In the genomic region with DNA sequence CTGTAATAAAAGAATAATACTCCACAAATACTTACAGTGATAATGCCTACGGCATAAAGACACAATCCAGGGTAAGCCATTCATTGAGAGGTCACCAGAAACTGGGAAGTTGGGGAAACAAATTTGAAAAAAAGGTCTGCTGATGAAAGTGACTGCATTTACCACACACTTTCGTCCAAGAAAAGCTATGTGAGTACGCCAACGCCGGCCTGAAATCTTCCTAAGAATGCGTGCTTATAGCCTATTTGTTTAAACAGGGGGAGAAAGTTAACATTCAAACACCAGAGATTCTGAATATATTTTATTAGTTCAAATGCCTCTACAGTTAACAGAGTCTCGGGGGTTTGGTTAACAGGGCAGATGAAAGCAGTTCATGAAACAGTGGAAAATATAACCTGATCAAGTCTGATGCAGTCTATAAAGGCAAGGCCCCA, we compare ENCODE assay signal across 1 cellular context.
TF ChIP-seq lines count a peak whose summit lies in the region.

No MANE protein-coding gene starts in this region.

TF ChIP-seq in GM23338, 12 proteins besides CTCF, POLR2A, EP300 and RAD21 (continued from another document):
- TF ChIP-seq, protein P1, sequence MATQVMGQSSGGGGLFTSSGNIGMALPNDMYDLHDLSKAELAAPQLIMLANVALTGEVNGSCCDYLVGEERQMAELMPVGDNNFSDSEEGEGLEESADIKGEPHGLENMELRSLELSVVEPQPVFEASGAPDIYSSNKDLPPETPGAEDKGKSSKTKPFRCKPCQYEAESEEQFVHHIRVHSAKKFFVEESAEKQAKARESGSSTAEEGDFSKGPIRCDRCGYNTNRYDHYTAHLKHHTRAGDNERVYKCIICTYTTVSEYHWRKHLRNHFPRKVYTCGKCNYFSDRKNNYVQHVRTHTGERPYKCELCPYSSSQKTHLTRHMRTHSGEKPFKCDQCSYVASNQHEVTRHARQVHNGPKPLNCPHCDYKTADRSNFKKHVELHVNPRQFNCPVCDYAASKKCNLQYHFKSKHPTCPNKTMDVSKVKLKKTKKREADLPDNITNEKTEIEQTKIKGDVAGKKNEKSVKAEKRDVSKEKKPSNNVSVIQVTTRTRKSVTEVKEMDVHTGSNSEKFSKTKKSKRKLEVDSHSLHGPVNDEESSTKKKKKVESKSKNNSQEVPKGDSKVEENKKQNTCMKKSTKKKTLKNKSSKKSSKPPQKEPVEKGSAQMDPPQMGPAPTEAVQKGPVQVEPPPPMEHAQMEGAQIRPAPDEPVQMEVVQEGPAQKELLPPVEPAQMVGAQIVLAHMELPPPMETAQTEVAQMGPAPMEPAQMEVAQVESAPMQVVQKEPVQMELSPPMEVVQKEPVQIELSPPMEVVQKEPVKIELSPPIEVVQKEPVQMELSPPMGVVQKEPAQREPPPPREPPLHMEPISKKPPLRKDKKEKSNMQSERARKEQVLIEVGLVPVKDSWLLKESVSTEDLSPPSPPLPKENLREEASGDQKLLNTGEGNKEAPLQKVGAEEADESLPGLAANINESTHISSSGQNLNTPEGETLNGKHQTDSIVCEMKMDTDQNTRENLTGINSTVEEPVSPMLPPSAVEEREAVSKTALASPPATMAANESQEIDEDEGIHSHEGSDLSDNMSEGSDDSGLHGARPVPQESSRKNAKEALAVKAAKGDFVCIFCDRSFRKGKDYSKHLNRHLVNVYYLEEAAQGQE (IDR thresholded peaks at IDR 0.05; ENCODE audit: unreplicated experiment) = no peak
- TF ChIP-seq, protein P2, sequence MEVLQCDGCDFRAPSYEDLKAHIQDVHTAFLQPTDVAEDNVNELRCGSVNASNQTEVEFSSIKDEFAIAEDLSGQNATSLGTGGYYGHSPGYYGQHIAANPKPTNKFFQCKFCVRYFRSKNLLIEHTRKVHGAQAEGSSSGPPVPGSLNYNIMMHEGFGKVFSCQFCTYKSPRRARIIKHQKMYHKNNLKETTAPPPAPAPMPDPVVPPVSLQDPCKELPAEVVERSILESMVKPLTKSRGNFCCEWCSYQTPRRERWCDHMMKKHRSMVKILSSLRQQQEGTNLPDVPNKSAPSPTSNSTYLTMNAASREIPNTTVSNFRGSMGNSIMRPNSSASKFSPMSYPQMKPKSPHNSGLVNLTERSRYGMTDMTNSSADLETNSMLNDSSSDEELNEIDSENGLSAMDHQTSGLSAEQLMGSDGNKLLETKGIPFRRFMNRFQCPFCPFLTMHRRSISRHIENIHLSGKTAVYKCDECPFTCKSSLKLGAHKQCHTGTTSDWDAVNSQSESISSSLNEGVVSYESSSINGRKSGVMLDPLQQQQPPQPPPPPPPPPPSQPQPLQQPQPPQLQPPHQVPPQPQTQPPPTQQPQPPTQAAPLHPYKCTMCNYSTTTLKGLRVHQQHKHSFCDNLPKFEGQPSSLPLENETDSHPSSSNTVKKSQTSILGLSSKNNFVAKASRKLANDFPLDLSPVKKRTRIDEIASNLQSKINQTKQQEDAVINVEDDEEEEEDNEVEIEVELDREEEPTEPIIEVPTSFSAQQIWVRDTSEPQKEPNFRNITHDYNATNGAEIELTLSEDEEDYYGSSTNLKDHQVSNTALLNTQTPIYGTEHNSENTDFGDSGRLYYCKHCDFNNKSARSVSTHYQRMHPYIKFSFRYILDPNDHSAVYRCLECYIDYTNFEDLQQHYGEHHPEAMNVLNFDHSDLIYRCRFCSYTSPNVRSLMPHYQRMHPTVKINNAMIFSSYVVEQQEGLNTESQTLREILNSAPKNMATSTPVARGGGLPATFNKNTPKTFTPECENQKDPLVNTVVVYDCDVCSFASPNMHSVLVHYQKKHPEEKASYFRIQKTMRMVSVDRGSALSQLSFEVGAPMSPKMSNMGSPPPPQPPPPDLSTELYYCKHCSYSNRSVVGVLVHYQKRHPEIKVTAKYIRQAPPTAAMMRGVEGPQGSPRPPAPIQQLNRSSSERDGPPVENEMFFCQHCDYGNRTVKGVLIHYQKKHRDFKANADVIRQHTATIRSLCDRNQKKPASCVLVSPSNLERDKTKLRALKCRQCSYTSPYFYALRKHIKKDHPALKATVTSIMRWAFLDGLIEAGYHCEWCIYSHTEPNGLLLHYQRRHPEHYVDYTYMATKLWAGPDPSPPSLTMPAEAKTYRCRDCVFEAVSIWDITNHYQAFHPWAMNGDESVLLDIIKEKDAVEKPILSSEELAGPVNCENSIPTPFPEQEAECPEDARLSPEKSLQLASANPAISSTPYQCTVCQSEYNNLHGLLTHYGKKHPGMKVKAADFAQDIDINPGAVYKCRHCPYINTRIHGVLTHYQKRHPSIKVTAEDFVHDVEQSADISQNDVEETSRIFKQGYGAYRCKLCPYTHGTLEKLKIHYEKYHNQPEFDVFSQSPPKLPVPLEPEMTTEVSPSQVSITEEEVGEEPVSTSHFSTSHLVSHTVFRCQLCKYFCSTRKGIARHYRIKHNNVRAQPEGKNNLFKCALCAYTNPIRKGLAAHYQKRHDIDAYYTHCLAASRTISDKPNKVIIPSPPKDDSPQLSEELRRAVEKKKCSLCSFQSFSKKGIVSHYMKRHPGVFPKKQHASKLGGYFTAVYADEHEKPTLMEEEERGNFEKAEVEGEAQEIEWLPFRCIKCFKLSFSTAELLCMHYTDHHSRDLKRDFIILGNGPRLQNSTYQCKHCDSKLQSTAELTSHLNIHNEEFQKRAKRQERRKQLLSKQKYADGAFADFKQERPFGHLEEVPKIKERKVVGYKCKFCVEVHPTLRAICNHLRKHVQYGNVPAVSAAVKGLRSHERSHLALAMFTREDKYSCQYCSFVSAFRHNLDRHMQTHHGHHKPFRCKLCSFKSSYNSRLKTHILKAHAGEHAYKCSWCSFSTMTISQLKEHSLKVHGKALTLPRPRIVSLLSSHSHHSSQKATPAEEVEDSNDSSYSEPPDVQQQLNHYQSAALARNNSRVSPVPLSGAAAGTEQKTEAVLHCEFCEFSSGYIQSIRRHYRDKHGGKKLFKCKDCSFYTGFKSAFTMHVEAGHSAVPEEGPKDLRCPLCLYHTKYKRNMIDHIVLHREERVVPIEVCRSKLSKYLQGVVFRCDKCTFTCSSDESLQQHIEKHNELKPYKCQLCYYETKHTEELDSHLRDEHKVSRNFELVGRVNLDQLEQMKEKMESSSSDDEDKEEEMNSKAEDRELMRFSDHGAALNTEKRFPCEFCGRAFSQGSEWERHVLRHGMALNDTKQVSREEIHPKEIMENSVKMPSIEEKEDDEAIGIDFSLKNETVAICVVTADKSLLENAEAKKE (CRISPR knock-in tag; IDR thresholded peaks at IDR 0.05) = no peak
- no peak for TF ChIP-seq JUNB (IDR thresholded peaks at IDR 0.05; ENCODE audit: unreplicated experiment)
- no peak for TF ChIP-seq CREB1 (CRISPR knock-in tag; IDR thresholded peaks at IDR 0.05; ENCODE audit: low read depth)
- TF ChIP-seq EZH2 (IDR thresholded peaks at IDR 0.05; ENCODE audit: low read depth, unreplicated experiment) = no peak
